ENCODE assay signal across 17 cellular contexts in genomic region chr14:64990291-64990690, GRCh38. TPM values are rescaled to one million over a fixed set of nuclear protein-coding genes. Genes with fewer than 3 reads are reported as not detected.
DNase-seq lines count a peak whose midpoint lies in the region; ATAC-seq and TF ChIP-seq lines count a peak whose summit lies in the region.
"Had no signal": no experiment of that assay in that cellular context is flagged by ENCODE, and none has a peak within 500 bp of the region (broad histone marks: within the 10 kb centered on the region; RNA-seq: fewer than 3 reads in every experiment).

No MANE protein-coding gene starts in this region.

- CTCF ChIA-PET in activated CD8-positive, alpha-beta T cell treated with anti-CD3 and anti-CD28 coated beads, Interleukin-2, amount 10 ng/mL, durations not matched to agents 7 days and 5 days (lab: Charles Lee) = interaction anchor here (0.8 to 5.7 kb wide), 5 partner anchors 8 to 197 kb away, joined by 3 to 47 read pairs (median 3); no protein-coding TSS in a partner anchor

- peaks cover 6% of the 10 kb centered on the region for H3K27me3 Mint-ChIP-seq in activated CD4-positive, alpha-beta T cell treated with anti-CD3 and anti-CD28 coated beads, Interleukin-2, amount 10 ng/mL, durations not matched to agents 24 days and 14 days
- peaks cover 3% of the 10 kb centered on the region for H3K27me3 Mint-ChIP-seq in activated CD8-positive, alpha-beta T cell treated with anti-CD3 and anti-CD28 coated beads, Interleukin-2, amount 10 ng/mL, durations not matched to agents 7 days and 5 days (ENCODE audit: low read depth)

- H3K27ac Mint-ChIP-seq in activated CD4-positive, alpha-beta T cell treated with anti-CD3 and anti-CD28 coated beads, Interleukin-2, amount 10 ng/mL, durations not matched to agents 24 days and 14 days = peak overlapping the region; percentile 39
- peak overlapping the region; percentile 77 for H3K27ac Mint-ChIP-seq in activated CD8-positive, alpha-beta T cell treated with anti-CD3 and anti-CD28 coated beads, Interleukin-2, amount 10 ng/mL, durations not matched to agents 7 days and 5 days
- H3K27ac Mint-ChIP-seq: neural progenitor cell had no signal

- peak; percentile 67 for DNase-seq in activated CD4-positive, alpha-beta T cell treated with anti-CD3 and anti-CD28 coated beads, Interleukin-2, amount 10 ng/mL, durations not matched to agents 24 days and 14 days
- no peak for DNase-seq in activated CD4-positive, alpha-beta T cell treated with anti-CD3 and anti-CD28 coated beads, Interleukin-2, amount 50 U/mL, for 1 hour
- peak; percentile 96 for DNase-seq in Jurkat, Clone E6-1 (ENCODE audit: low read depth, low spot score)
- peak; percentile 47 for DNase-seq in activated CD8-positive, alpha-beta T cell treated with anti-CD3 and anti-CD28 coated beads, Interleukin-2, amount 10 ng/mL, durations not matched to agents 7 days and 5 days
- DNase-seq in H7 (no peak), colonic mucosa (no peak), esophagus muscularis mucosa (ENCODE audit: extremely low spot score) (no peak)
- DNase-seq: amniotic stem cell, glutamatergic neuron, NCI-H1092, NCI-H2227 treated with DMSO at 0.1 percent for 48 hours, SHP77 treated with DMSO at 0.1 percent for 48 hours had no signal

- H3K9me3 Mint-ChIP-seq in activated CD4-positive, alpha-beta T cell treated with anti-CD3 and anti-CD28 coated beads, Interleukin-2, amount 10 ng/mL, durations not matched to agents 24 days and 14 days = no peaks in the 10 kb centered on the region
- H3K9me3 Mint-ChIP-seq in activated CD8-positive, alpha-beta T cell treated with anti-CD3 and anti-CD28 coated beads, Interleukin-2, amount 10 ng/mL, durations not matched to agents 7 days and 5 days (ENCODE audit: insufficient read depth) = no peaks in the 10 kb centered on the region
- H3K9me3 Mint-ChIP-seq: neural progenitor cell had no signal

- peak overlapping the region; percentile 98 for H3K27ac ChIP-seq in neutrophil
- no peak overlapping the region for H3K27ac ChIP-seq in colonic mucosa
- no peak overlapping the region for H3K27ac ChIP-seq in esophagus muscularis mucosa (replicated peaks in 1 of 4)
- H3K27ac ChIP-seq: neural progenitor cell, thoracic aorta had no signal

- POLR2A ChIA-PET in activated CD8-positive, alpha-beta T cell treated with anti-CD3 and anti-CD28 coated beads, Interleukin-2, amount 10 ng/mL, durations not matched to agents 7 days and 5 days (lab: Charles Lee) = interaction anchor here (1.0 kb wide), 1 partner anchor 8 kb away, joined by 4 read pairs; no protein-coding TSS in a partner anchor

- WGBS in esophagus muscularis mucosa = 73% methylated on average over 3 of the region's 3 CpGs

- peaks cover 22% of the 10 kb centered on the region for H3K36me3 Mint-ChIP-seq in activated CD4-positive, alpha-beta T cell treated with anti-CD3 and anti-CD28 coated beads, Interleukin-2, amount 10 ng/mL, durations not matched to agents 24 days and 14 days (ENCODE audit: low read depth)
- H3K36me3 Mint-ChIP-seq in activated CD8-positive, alpha-beta T cell treated with anti-CD3 and anti-CD28 coated beads, Interleukin-2, amount 10 ng/mL, durations not matched to agents 7 days and 5 days (ENCODE audit: low read depth) = peaks cover 27% of the 10 kb centered on the region
- H3K36me3 Mint-ChIP-seq: neural progenitor cell had no signal

- peak overlapping the region; percentile 46 for H3K4me3 Mint-ChIP-seq in activated CD4-positive, alpha-beta T cell treated with anti-CD3 and anti-CD28 coated beads, Interleukin-2, amount 10 ng/mL, durations not matched to agents 24 days and 14 days
- no peak overlapping the region for H3K4me3 Mint-ChIP-seq in activated CD8-positive, alpha-beta T cell treated with anti-CD3 and anti-CD28 coated beads, Interleukin-2, amount 10 ng/mL, durations not matched to agents 7 days and 5 days
- H3K4me3 Mint-ChIP-seq: neural progenitor cell had no signal

- intact Hi-C loops in activated CD4-positive, alpha-beta T cell treated with anti-CD3 and anti-CD28 coated beads, Interleukin-2, amount 10 ng/mL, durations not matched to agents 24 days and 14 days (cut with micrococcal nuclease) = no loop called here
- intact Hi-C loops in colonic mucosa (cut with DNase I) = no loop called here
- intact Hi-C loops in esophagus muscularis mucosa (cut with DNase I) = no loop called here

- no peak for TF ChIP-seq CTCF in neutrophil (IDR thresholded peaks at IDR 0.05)
- no peak for TF ChIP-seq CTCF in colonic mucosa (IDR thresholded peaks at IDR 0.05)
- TF ChIP-seq CTCF in esophagus muscularis mucosa (IDR thresholded peaks at IDR 0.05) = no peak

- no peak overlapping the region for H3K9ac ChIP-seq in colonic mucosa (ENCODE audit: low read depth in 2 of 2, low read length in 2 of 2)
- H3K9ac ChIP-seq: neural progenitor cell had no signal

- no peak for TF ChIP-seq EP300 in esophagus muscularis mucosa (IDR thresholded peaks at IDR 0.05)

- ATAC-seq in activated CD8-positive, alpha-beta T cell treated with anti-CD3 and anti-CD28 coated beads, Interleukin-2, amount 10 ng/mL, durations not matched to agents 7 days and 5 days = no peak
- ATAC-seq: HepG2 had no signal

- H3K4me1 ChIP-seq in neutrophil (ENCODE audit: control insufficient read depth in 1 of 2, insufficient read depth in 1 of 2, low read depth in 1 of 2, low read length in 1 of 2) = peaks cover 76 to 79% of the 10 kb centered on the region in 2 experiments
- peaks cover 9% of the 10 kb centered on the region for H3K4me1 ChIP-seq in colonic mucosa
- H3K4me1 ChIP-seq in esophagus muscularis mucosa = peaks cover 9 to 32% (median 24%) of the 10 kb centered on the region in 4 donors

- H3K4me1 Mint-ChIP-seq in activated CD4-positive, alpha-beta T cell treated with anti-CD3 and anti-CD28 coated beads, Interleukin-2, amount 10 ng/mL, durations not matched to agents 24 days and 14 days = peaks cover 36% of the 10 kb centered on the region
- H3K4me1 Mint-ChIP-seq in activated CD8-positive, alpha-beta T cell treated with anti-CD3 and anti-CD28 coated beads, Interleukin-2, amount 10 ng/mL, durations not matched to agents 7 days and 5 days (ENCODE audit: low read depth) = peaks cover 55% of the 10 kb centered on the region

- H3K27me3 ChIP-seq in neutrophil = no peaks in the 10 kb centered on the region
- no peaks in the 10 kb centered on the region for H3K27me3 ChIP-seq in H7 (ENCODE audit: control insufficient read depth, insufficient read depth, low read length)
- H3K27me3 ChIP-seq in colonic mucosa = no peaks in the 10 kb centered on the region
- H3K27me3 ChIP-seq in esophagus muscularis mucosa = no peaks in the 10 kb centered on the region

- H3K9me3 ChIP-seq in neutrophil (no peaks in the 10 kb centered on the region), colonic mucosa (no peaks in the 10 kb centered on the region), esophagus muscularis mucosa (no peaks in the 10 kb centered on the region)
- H3K9me3 ChIP-seq: thoracic aorta had no signal

- TF ChIP-seq POLR2A in esophagus muscularis mucosa (IDR thresholded peaks at IDR 0.05; ENCODE audit: low read depth) = no peak

- peak overlapping the region; percentile 26 for H3K4me3 ChIP-seq in Jurkat, Clone E6-1 (ENCODE audit: low read length)
- H3K4me3 ChIP-seq in neutrophil (ENCODE audit: low read depth in 1 of 2, low read length in 1 of 2) (peak overlapping the region; percentile 9 to 20), H7 (ENCODE audit: insufficient read depth, low read depth, low read length) (no peak overlapping the region), colonic mucosa (no peak overlapping the region), esophagus muscularis mucosa (no peak overlapping the region)
- H3K4me3 ChIP-seq: neural progenitor cell, thoracic aorta had no signal

- no peaks in the 10 kb centered on the region for H3K36me3 ChIP-seq in neutrophil
- no peaks in the 10 kb centered on the region for H3K36me3 ChIP-seq in H7 (replicated peaks; ENCODE audit: control insufficient read depth, insufficient read depth, low read length)
- H3K36me3 ChIP-seq in colonic mucosa = no peaks in the 10 kb centered on the region
- H3K36me3 ChIP-seq in esophagus muscularis mucosa = peaks cover 0 to 4% (median 0%) of the 10 kb centered on the region in 4 donors
- H3K36me3 ChIP-seq: neural progenitor cell, thoracic aorta had no signal

RNA-seq across cellular contexts. Expression of gene FNTB, which starts 3.6 kb away (rescaled TPM):
- total RNA-seq in activated CD4-positive, alpha-beta T cell treated with anti-CD3 and anti-CD28 coated beads, Interleukin-2, amount 10 ng/mL, durations not matched to agents 24 days and 14 days = 18.9 and 19.1 TPM in 2 replicates
- 23.7 TPM for polyA plus RNA-seq in Jurkat, Clone E6-1 (2012; ENCODE audit: insufficient read depth, insufficient read length)
- total RNA-seq in activated CD8-positive, alpha-beta T cell treated with anti-CD3 and anti-CD28 coated beads, Interleukin-2, amount 10 ng/mL, durations not matched to agents 7 days and 5 days = 10 to 100 TPM; 17.9 to 18.8 TPM
- 10.5 and 11.4 TPM in 2 replicates for total RNA-seq in H7 (2014; rRNA removed; shearing (Covaris generic))
- total RNA-seq in colonic mucosa = 10 to 100 TPM; 12.1 to 20.7 TPM
- 10 to 100 TPM; 10.3 to 20.7 (median 15.5) TPM for total RNA-seq in esophagus muscularis mucosa

RNA-seq across cellular contexts. Expression of gene RAB15, which starts 18.2 kb away (rescaled TPM):
- total RNA-seq in activated CD4-positive, alpha-beta T cell treated with anti-CD3 and anti-CD28 coated beads, Interleukin-2, amount 10 ng/mL, durations not matched to agents 24 days and 14 days = 6.2 and 6.9 TPM in 2 replicates
- 70.5 TPM for polyA plus RNA-seq in Jurkat, Clone E6-1 (2012; ENCODE audit: insufficient read depth, insufficient read length)
- 1 to 10 TPM; 2.8 to 3.6 TPM for total RNA-seq in activated CD8-positive, alpha-beta T cell treated with anti-CD3 and anti-CD28 coated beads, Interleukin-2, amount 10 ng/mL, durations not matched to agents 7 days and 5 days
- total RNA-seq in H7 (2014; rRNA removed; shearing (Covaris generic)) = 43.9 and 48.3 TPM in 2 replicates
- 10 to 100 TPM; 33.3 to 43.8 TPM for total RNA-seq in colonic mucosa
- total RNA-seq in esophagus muscularis mucosa = 10 to 100 TPM in 1 of 4 donors, 1 to 10 TPM in 3; 3.7 to 11.4 (median 7.1) TPM

RNA-seq across cellular contexts. Expression of gene GPX2, which starts 47.7 kb away (rescaled TPM):
- not detected in 2 replicates for total RNA-seq in activated CD4-positive, alpha-beta T cell treated with anti-CD3 and anti-CD28 coated beads, Interleukin-2, amount 10 ng/mL, durations not matched to agents 24 days and 14 days
- not detected for polyA plus RNA-seq in Jurkat, Clone E6-1 (2012; ENCODE audit: insufficient read depth, insufficient read length)
- total RNA-seq in activated CD8-positive, alpha-beta T cell treated with anti-CD3 and anti-CD28 coated beads, Interleukin-2, amount 10 ng/mL, durations not matched to agents 7 days and 5 days = not detected
- 0.63 and 1.3 TPM in 2 replicates for total RNA-seq in H7 (2014; rRNA removed; shearing (Covaris generic))
- total RNA-seq in colonic mucosa = 100 to 1,000 TPM; 489 to 682 TPM
- not detected for total RNA-seq in esophagus muscularis mucosa
- total RNA-seq: chondrocyte had no signal

Comparison
In these comparisons a context has a peak if more than half of its experiments do, and no peak if none do; other contexts are left out.
1. DNase-seq: peak in activated CD4-positive, alpha-beta T cell treated with anti-CD3 and anti-CD28 coated beads, Interleukin-2, amount 10 ng/mL, durations not matched to agents 24 days and 14 days (single experiment), Jurkat, Clone E6-1 (single experiment) and activated CD8-positive, alpha-beta T cell treated with anti-CD3 and anti-CD28 coated beads, Interleukin-2, amount 10 ng/mL, durations not matched to agents 7 days and 5 days (single experiment); none in activated CD4-positive, alpha-beta T cell treated with anti-CD3 and anti-CD28 coated beads, Interleukin-2, amount 50 U/mL, for 1 hour (single experiment), H7 (single experiment), colonic mucosa (single experiment) and esophagus muscularis mucosa (single experiment).
2. H3K4me3 ChIP-seq: peak in Jurkat, Clone E6-1 (single experiment) and neutrophil (2 of 2); none in H7 (single experiment), colonic mucosa (single experiment) and esophagus muscularis mucosa (0 of 4).
3. RNA of gene GPX2, which starts 47.7 kb away (total RNA-seq): 489 to 682 TPM in colonic mucosa; 0.63 to 1.3 TPM in H7, not detected in activated CD4-positive, alpha-beta T cell treated with anti-CD3 and anti-CD28 coated beads, Interleukin-2, amount 10 ng/mL, durations not matched to agents 24 days and 14 days, not detected in activated CD8-positive, alpha-beta T cell treated with anti-CD3 and anti-CD28 coated beads, Interleukin-2, amount 10 ng/mL, durations not matched to agents 7 days and 5 days and not detected in esophagus muscularis mucosa; every median in the first group is over 100 times any median in the second.